ENCODE assay signal across 20 cellular contexts in the genomic region with DNA sequence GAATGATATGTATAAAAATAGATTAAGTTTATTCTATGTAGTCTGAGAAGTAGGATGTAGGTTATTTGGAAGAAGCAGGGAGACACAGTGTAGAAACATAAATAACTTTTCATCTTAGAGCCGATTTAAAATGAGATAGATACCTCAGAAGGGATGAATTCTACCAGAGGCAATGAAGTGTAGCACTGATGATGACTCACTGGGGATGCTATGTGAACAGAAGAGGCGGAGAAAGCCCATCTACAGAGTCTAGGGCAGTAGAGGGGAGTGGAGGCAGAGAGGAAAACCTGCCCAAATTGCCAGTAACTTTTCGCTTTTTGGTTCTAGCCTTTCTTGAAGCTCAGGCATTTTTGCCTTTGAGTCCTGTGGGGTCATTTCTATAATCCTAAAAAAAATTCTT.
A peak's percentile ranks its signal among the peaks of the same experiment; 100 is the strongest.
DNase-seq lines count a peak whose midpoint lies in the region; ATAC-seq and TF ChIP-seq lines count a peak whose summit lies in the region.
"Had no signal": no experiment of that assay in that cellular context is flagged by ENCODE, and none has a peak within 500 bp of the region (broad histone marks: within the 10 kb centered on the region; RNA-seq: fewer than 3 reads in every experiment).

No MANE protein-coding gene starts in this region.

- no peak overlapping the region for H2AFZ ChIP-seq in smooth muscle cell (ENCODE audit: low read depth)

- H3K27ac ChIP-seq in foreskin keratinocyte (no peak overlapping the region), smooth muscle cell (ENCODE audit: low read depth) (no peak overlapping the region)
- H3K27ac ChIP-seq: cardiac muscle cell, uterus had no signal

- no peaks in the 10 kb centered on the region for H3K79me2 ChIP-seq in smooth muscle cell (ENCODE audit: low read depth)

- H3F3A ChIP-seq in smooth muscle cell (ENCODE audit: low read depth): no peaks in the 10 kb centered on the region

- 70% methylated on average over 3 of the region's 3 CpGs for whole genome bisulfite sequencing in smooth muscle cell (ENCODE audit: low lambda C conversion rate)

- peak; percentile 84 for ATAC-seq in foreskin keratinocyte
- no peak for ATAC-seq in HG03469 (IDR thresholded peaks at IDR 0.05; ENCODE audit: unreplicated experiment)
- ATAC-seq: activated T-helper 17 cell treated with anti-CD3 and anti-CD28 coated beads, Interleukin-2, amount 50 U/mL, for 72 hours; T-cell had no signal

- TF ChIP-seq CTCF in HFFc6 (IDR thresholded peaks at IDR 0.05) (no peak), foreskin keratinocyte (conservative IDR thresholded peaks at IDR 0.05) (no peak), smooth muscle cell (IDR thresholded peaks at IDR 0.05; ENCODE audit: borderline replicate concordance, insufficient read depth, poor library complexity, severe bottlenecking) (no peak)

- peak; percentile 87 for DNase-seq in ACHN
- peak; percentile 37 for DNase-seq in HFFc6
- peak; percentile 8 for DNase-seq in SW480 (ENCODE audit: low spot score)
- DNase-seq in foreskin keratinocyte: peak in 1 of 2 donors; percentile 50
- DNase-seq in smooth muscle cell (lab: John Stamatoyannopoulos, UW; ENCODE audit: unreplicated experiment): no peak
- no peak for DNase-seq in AML-193 (lab: John Stamatoyannopoulos, UW)
- no peak for DNase-seq in central memory CD4-positive, alpha-beta T cell
- DNase-seq: activated CD4-positive, alpha-beta T cell treated with anti-CD3 and anti-CD28 coated beads for 48 hours; activated naive CD8-positive, alpha-beta T cell treated with anti-CD3 and anti-CD28 coated beads for 36 hours; DMS 273 treated with DMSO at 0.1 percent for 48 hours; NCI-H2107; NCI-H524 treated with DMSO at 0.1 percent for 48 hours; occipital lobe; Right ventricle myocardium superior; T-cell; uterus had no signal

- no peaks in the 10 kb centered on the region for H4K20me1 ChIP-seq in smooth muscle cell (ENCODE audit: low read depth)

- H3K9ac ChIP-seq in smooth muscle cell (ENCODE audit: low read depth): no peak overlapping the region

- H3K36me3 ChIP-seq in smooth muscle cell (ENCODE audit: low read depth): no peaks in the 10 kb centered on the region
- H3K36me3 ChIP-seq: cardiac muscle cell, uterus had no signal

- H3K4me3 Mint-ChIP-seq in HFFc6: 0 out of 2 replicates have a peak overlapping the region, but pooled peaks have one; percentile 6
- H3K4me3 Mint-ChIP-seq: activated naive CD8-positive, alpha-beta T cell treated with anti-CD3 and anti-CD28 coated beads for 36 hours; activated T-helper 17 cell treated with anti-CD3 and anti-CD28 coated beads, Interleukin-2, amount 50 U/mL, for 72 hours; CD14-positive monocyte; T-cell had no signal

- H3K9me3 ChIP-seq in smooth muscle cell (replicated peaks; ENCODE audit: low read depth): no peaks in the 10 kb centered on the region
- H3K9me3 ChIP-seq: uterus had no signal

- H3K4me2 ChIP-seq in smooth muscle cell: no peak overlapping the region

- H3K36me3 Mint-ChIP-seq in HFFc6 (ENCODE audit: low read depth): peaks cover 12% of the 10 kb centered on the region; the same call in 1 of the 2 replicates
- H3K36me3 Mint-ChIP-seq: activated naive CD8-positive, alpha-beta T cell treated with anti-CD3 and anti-CD28 coated beads for 36 hours; CD14-positive monocyte; T-cell had no signal

- H3K4me3 ChIP-seq in smooth muscle cell: no peak overlapping the region
- H3K4me3 ChIP-seq: cardiac muscle cell, uterus had no signal

- peaks cover 44% of the 10 kb centered on the region for H3K4me1 Mint-ChIP-seq in HFFc6 (ENCODE audit: low read depth)
- H3K4me1 Mint-ChIP-seq: activated naive CD8-positive, alpha-beta T cell treated with anti-CD3 and anti-CD28 coated beads for 36 hours; activated T-helper 17 cell treated with anti-CD3 and anti-CD28 coated beads, Interleukin-2, amount 50 U/mL, for 72 hours; CD14-positive monocyte; T-cell had no signal

- H3K9me3 Mint-ChIP-seq in HFFc6: no peaks in the 10 kb centered on the region
- H3K9me3 Mint-ChIP-seq: activated naive CD8-positive, alpha-beta T cell treated with anti-CD3 and anti-CD28 coated beads for 36 hours had no signal

- in situ Hi-C loops in ACHN (cut with HindIII; ENCODE audit: low pct_ligation_motif_present, low pct_unique_long_range_greater_than_20kb, low sequenced_read_pairs): no loop called here

- no peak overlapping the region for H3K27ac Mint-ChIP-seq in HFFc6
- H3K27ac Mint-ChIP-seq: activated naive CD8-positive, alpha-beta T cell treated with anti-CD3 and anti-CD28 coated beads for 36 hours; activated T-helper 17 cell treated with anti-CD3 and anti-CD28 coated beads, Interleukin-2, amount 50 U/mL, for 72 hours; CD14-positive monocyte; T-cell had no signal

- peaks cover 16% of the 10 kb centered on the region for H3K4me1 ChIP-seq in foreskin keratinocyte
- no peaks in the 10 kb centered on the region for H3K4me1 ChIP-seq in smooth muscle cell (ENCODE audit: low read depth)
- H3K4me1 ChIP-seq: uterus had no signal

- H3K27me3 Mint-ChIP-seq in HFFc6 (ENCODE audit: insufficient read depth): no peaks in the 10 kb centered on the region; the same call in 1 of the 2 replicates
- H3K27me3 Mint-ChIP-seq: activated naive CD8-positive, alpha-beta T cell treated with anti-CD3 and anti-CD28 coated beads for 36 hours had no signal

- H3K27me3 ChIP-seq in foreskin keratinocyte (no peaks in the 10 kb centered on the region), smooth muscle cell (ENCODE audit: low read depth) (no peaks in the 10 kb centered on the region)
- H3K27me3 ChIP-seq: cardiac muscle cell, uterus had no signal

Comparison
In these comparisons a context has a peak if more than half of its experiments do, and no peak if none do; other contexts are left out.
1. DNase-seq: peak in ACHN (single experiment), HFFc6 (single experiment) and SW480 (single experiment); none in smooth muscle cell (single experiment), AML-193 (0 of 2) and central memory CD4-positive, alpha-beta T cell (single experiment).